In genomic region chr3:187763850-187764648, GRCh38 we compare ENCODE assay signal across 22 cellular contexts. TPM values are rescaled to one million over a fixed set of nuclear protein-coding genes. Genes with fewer than 3 reads are reported as not detected.
A peak's percentile ranks its signal among the peaks of the same experiment; 100 is the strongest.
DNase-seq lines count a peak whose midpoint lies in the region; FAIRE-seq and TF ChIP-seq lines count a peak whose summit lies in the region.
"Had no signal": no experiment of that assay in that cellular context is flagged by ENCODE, and none has a peak within 500 bp of the region (broad histone marks: within the 10 kb centered on the region; RNA-seq: fewer than 3 reads in every experiment).

No MANE protein-coding gene starts in this region.

- DNase-seq in AG10803 (ENCODE audit: low read depth) (peak; percentile 16), H7 (peak; percentile 20), cerebellar nuclear complex (lab: John Stamatoyannopoulos, UW) (peak; percentile 21 to 41), keratinocyte (ENCODE audit: low read depth, low spot score) (no peak), SK-N-SH (no peak), KBM-7 (no peak), endothelial cell (ENCODE audit: low spot score) (no peak), foreskin melanocyte (no peak)
- DNase-seq: activated CD4-positive, alpha-beta memory T cell treated with anti-CD3 and anti-CD28 coated beads for 36 hours; activated T-cell treated with anti-CD3 and anti-CD28 coated beads, Interleukin-2, amount 50 U/mL, for 1 hour; brain microvascular endothelial cell; CD4-positive, alpha-beta memory T cell; DMS79; GOT3; NCI-H187; NCI-H510A; SHP77 treated with DMSO at 0.1 percent for 48 hours; upper lobe of right lung; WERI-Rb-1 had no signal

- in situ Hi-C loops in KBM-7 (cut with MboI; ENCODE audit: low pct_unique_long_range_greater_than_20kb, low sequenced_read_pairs), result no loop called here

- POLR2A ChIA-PET in SK-N-SH (lab: Yijun Ruan, JAX), result no interaction called here

- TF ChIP-seq CTCF in AG10803 (conservative IDR thresholded peaks at IDR 0.05; ENCODE audit: low read length) (no peak), keratinocyte (optimal IDR thresholded peaks at IDR 0.05 in 1 of 3, IDR thresholded peaks at IDR 0.05 in 1 of 3, conservative IDR thresholded peaks at IDR 0.05 in 1 of 3; ENCODE audit: extremely low read depth in 1 of 3, insufficient read depth in 2 of 3, low read length in 3 of 3) (no peak), SK-N-SH (IDR thresholded peaks at IDR 0.05) (no peak), endothelial cell (IDR thresholded peaks at IDR 0.05; ENCODE audit: unreplicated experiment) (no peak)

- H3K9me3 ChIP-seq in keratinocyte (ENCODE audit: control insufficient read depth, low read depth, low read length) (no peaks in the 10 kb centered on the region), SK-N-SH (no peaks in the 10 kb centered on the region)
- H3K9me3 ChIP-seq: upper lobe of right lung had no signal

- H3K27me3 Mint-ChIP-seq in endothelial cell (ENCODE audit: unreplicated experiment), result peaks cover 2% of the 10 kb centered on the region
- H3K27me3 Mint-ChIP-seq: CD4-positive, alpha-beta memory T cell had no signal

- FAIRE-seq in keratinocyte (lab: Jason Lieb, UNC), result no peak

- TF ChIP-seq EP300 in SK-N-SH (IDR thresholded peaks at IDR 0.05; ENCODE audit: borderline replicate concordance in 1 of 2, low read depth in 1 of 2, low read length in 1 of 2), result no peak

- H3K79me2 ChIP-seq in keratinocyte (ENCODE audit: control insufficient read depth, insufficient read depth, low read length) (no peaks in the 10 kb centered on the region), SK-N-SH (ENCODE audit: insufficient read depth) (no peaks in the 10 kb centered on the region)
- H3K79me2 ChIP-seq: hepatocyte had no signal

- H3K9ac ChIP-seq in keratinocyte (ENCODE audit: control insufficient read depth, extremely low read depth, insufficient read depth, low read length), result no peak overlapping the region
- H3K9ac ChIP-seq in SK-N-SH, result no peak overlapping the region

- H4K20me1 ChIP-seq in keratinocyte (ENCODE audit: control insufficient read depth, extremely low read depth, insufficient read depth, low read length) (no peaks in the 10 kb centered on the region), SK-N-SH (ENCODE audit: insufficient read depth) (no peaks in the 10 kb centered on the region)

- H3K4me3 ChIP-seq in AG10803 (ENCODE audit: low read length), result no peak overlapping the region
- no peak overlapping the region for H3K4me3 ChIP-seq in H7 (ENCODE audit: insufficient read depth, low read depth, low read length)
- no peak overlapping the region for H3K4me3 ChIP-seq in keratinocyte (ENCODE audit: control insufficient read depth in 2 of 3, extremely low read depth in 1 of 3, insufficient read depth in 2 of 3, low read depth in 1 of 3, low read length in 3 of 3)
- H3K4me3 ChIP-seq in SK-N-SH (ENCODE audit: low read depth in 2 of 2, low read length in 1 of 2), result no peak overlapping the region
- H3K4me3 ChIP-seq: hepatocyte, upper lobe of right lung had no signal

- no peak overlapping the region for H3K4me3 Mint-ChIP-seq in endothelial cell (ENCODE audit: unreplicated experiment)
- H3K4me3 Mint-ChIP-seq: activated CD4-positive, alpha-beta memory T cell treated with anti-CD3 and anti-CD28 coated beads for 36 hours; CD4-positive, alpha-beta memory T cell; neural crest cell had no signal

- dilution Hi-C loops in keratinocyte (cut with MboI; ENCODE audit: extremely low pct_ligation_motif_present, low sequenced_read_pairs), result no loop called here

- H2AFZ ChIP-seq in keratinocyte (ENCODE audit: control insufficient read depth, low read length) (peak overlapping the region; percentile 5), SK-N-SH (ENCODE audit: low read depth) (no peak overlapping the region)
- H2AFZ ChIP-seq: hepatocyte had no signal

- H3K4me1 ChIP-seq in keratinocyte (ENCODE audit: control insufficient read depth, extremely low read depth, insufficient read depth, low read length) (peaks cover 32% of the 10 kb centered on the region), SK-N-SH (ENCODE audit: control insufficient read depth in 1 of 2, insufficient read depth in 2 of 2, low read depth in 1 of 2, low read length in 1 of 2) (peaks cover 3 to 4% of the 10 kb centered on the region in 2 experiments; a peak in 2 of 4 replicates)
- H3K4me1 ChIP-seq: upper lobe of right lung had no signal

- no peaks in the 10 kb centered on the region for H3K9me1 ChIP-seq in keratinocyte (ENCODE audit: control insufficient read depth, extremely low read depth, insufficient read depth, low read length)

- 48% methylated on average over 7 of the region's 7 CpGs for WGBS in SK-N-SH (ENCODE audit: low lambda C conversion rate)

- H3K27ac ChIP-seq in keratinocyte (ENCODE audit: control insufficient read depth, insufficient read depth, low read length), result peak overlapping the region; percentile 17
- H3K27ac ChIP-seq in SK-N-SH (ENCODE audit: low read depth in 2 of 2, low read length in 1 of 2), result no peak overlapping the region
- H3K27ac ChIP-seq: brain microvascular endothelial cell, hepatocyte, upper lobe of right lung, WERI-Rb-1 had no signal

- H3K36me3 Mint-ChIP-seq in endothelial cell (ENCODE audit: low read depth, unreplicated experiment), result no peaks in the 10 kb centered on the region
- H3K36me3 Mint-ChIP-seq: CD4-positive, alpha-beta memory T cell had no signal

- no peaks in the 10 kb centered on the region for H3K9me2 ChIP-seq in SK-N-SH

- CTCF ChIA-PET in SK-N-SH (lab: Yijun Ruan, JAX), result interaction anchor here (0.9 to 1.7 kb wide), 2 partner anchors 18 to 545 kb away, joined by 4 to 5 read pairs; partner anchors contain the start of gene BCL6

- H3K9me3 Mint-ChIP-seq in endothelial cell (ENCODE audit: unreplicated experiment), result no peaks in the 10 kb centered on the region
- H3K9me3 Mint-ChIP-seq: activated CD4-positive, alpha-beta memory T cell treated with anti-CD3 and anti-CD28 coated beads for 36 hours had no signal

- H3K27me3 ChIP-seq in H7 (ENCODE audit: control insufficient read depth, insufficient read depth, low read length) (no peaks in the 10 kb centered on the region), keratinocyte (ENCODE audit: control insufficient read depth, extremely low read depth, insufficient read depth, low read length) (no peaks in the 10 kb centered on the region), SK-N-SH (ENCODE audit: insufficient read depth) (no peaks in the 10 kb centered on the region)
- H3K27me3 ChIP-seq: brain microvascular endothelial cell, hepatocyte, upper lobe of right lung had no signal

- no peaks in the 10 kb centered on the region for H3K36me3 ChIP-seq in H7 (replicated peaks; ENCODE audit: control insufficient read depth, insufficient read depth, low read length)
- H3K36me3 ChIP-seq in keratinocyte (ENCODE audit: control insufficient read depth in 2 of 2, extremely low read depth in 1 of 2, insufficient read depth in 2 of 2, low read length in 2 of 2), result no peaks in the 10 kb centered on the region
- no peaks in the 10 kb centered on the region for H3K36me3 ChIP-seq in SK-N-SH (replicated peaks in 1 of 2; ENCODE audit: control insufficient read depth in 1 of 2, insufficient read depth in 2 of 2, low read length in 1 of 2)
- H3K36me3 ChIP-seq: brain microvascular endothelial cell, upper lobe of right lung, WERI-Rb-1 had no signal

- H3F3A ChIP-seq in SK-N-SH (replicated peaks; ENCODE audit: insufficient read depth), result peaks cover 21% of the 10 kb centered on the region

- no peak for TF ChIP-seq RAD21 in SK-N-SH (IDR thresholded peaks at IDR 0.05; ENCODE audit: low read length)

- peaks cover 7% of the 10 kb centered on the region for H3K4me1 Mint-ChIP-seq in endothelial cell (ENCODE audit: unreplicated experiment)

- H3K4me2 ChIP-seq in keratinocyte (ENCODE audit: control insufficient read depth, extremely low read depth, insufficient read depth, low read depth, low read length) (peak overlapping the region; percentile 11), SK-N-SH (no peak overlapping the region)
- H3K4me2 ChIP-seq: hepatocyte had no signal

- no peak overlapping the region for H3K27ac Mint-ChIP-seq in endothelial cell (ENCODE audit: unreplicated experiment)
- H3K27ac Mint-ChIP-seq: activated CD4-positive, alpha-beta memory T cell treated with anti-CD3 and anti-CD28 coated beads for 36 hours; activated naive CD4-positive, alpha-beta T cell treated with anti-CD3 and anti-CD28 coated beads, Interleukin-2, amount 50 U/mL, for 72 hours; CD4-positive, alpha-beta memory T cell had no signal

TF ChIP-seq in SK-N-SH, 30 proteins besides CTCF, POLR2A, EP300 and RAD21 (continues in another document):
- TF ChIP-seq TAF1 (IDR thresholded peaks at IDR 0.05; ENCODE audit: borderline replicate concordance, low read depth, low read length) (no peak), MAX (IDR thresholded peaks at IDR 0.05; ENCODE audit: low read depth) (no peak), YY1 (IDR thresholded peaks at IDR 0.05; ENCODE audit: low read depth) (no peak), RCOR1 (IDR thresholded peaks at IDR 0.05; ENCODE audit: low read length) (no peak), CHD2 (IDR thresholded peaks at IDR 0.05; ENCODE audit: low read length, partially characterized antibody) (no peak), NFIC (IDR thresholded peaks at IDR 0.05; ENCODE audit: borderline replicate concordance) (no peak), SMC3 (IDR thresholded peaks at IDR 0.05; ENCODE audit: low read depth, low read length) (no peak), USF1 (IDR thresholded peaks at IDR 0.05; ENCODE audit: borderline replicate concordance, low read depth) (no peak)

RNA-seq across cellular contexts. Expression of gene BCL6, which starts 18.8 kb away (rescaled TPM):
- 2.8 and 6.8 TPM in 2 replicates for total RNA-seq in H7 (2014; rRNA removed; shearing (Covaris generic))
- 4.1 to 7.8 TPM (median 7.7 TPM) in 3 replicates for polyA plus RNA-seq in keratinocyte
- polyA plus RNA-seq in keratinocyte (2011; ENCODE audit: low read depth), result 17.9 TPM
- 3.7 TPM in 2 replicates for polyA plus RNA-seq in keratinocyte (2011; cell fraction: cytosol; rRNA removed)
- polyA plus RNA-seq in keratinocyte (2011; cell fraction: nucleus; rRNA removed), result 17.1 and 23.6 TPM in 2 replicates
- 10.9 and 81.2 TPM in 2 replicates for polyA plus RNA-seq in keratinocyte (2012; ENCODE audit: low replicate concordance)
- 9.3 to 25.2 TPM (median 9.4 TPM) in 3 replicates for polyA minus RNA-seq in keratinocyte
- 5.9 TPM for polyA minus RNA-seq in keratinocyte (2011; cell fraction: cytosol; rRNA and poly(A)+ RNA removed)
- 13.9 and 17.6 TPM in 2 replicates for polyA minus RNA-seq in keratinocyte (2011; cell fraction: nucleus; rRNA and poly(A)+ RNA removed)
- polyA plus RNA-seq in SK-N-SH (2012; rRNA removed), result 13.8 and 14.0 TPM in 2 replicates
- 6.0 and 7.6 TPM in 2 replicates for polyA plus RNA-seq in SK-N-SH (2012; cell fraction: cytosol; rRNA removed)
- polyA plus RNA-seq in SK-N-SH (2012; cell fraction: nucleus; rRNA removed), result 71.7 and 72.8 TPM in 2 replicates
- 7.6 TPM for total RNA-seq in endothelial cell (ENCODE audit: unreplicated experiment)

Comparison
In these comparisons a context has a peak if more than half of its experiments do, and no peak if none do; other contexts are left out.
1. DNase-seq: peak in AG10803 (single experiment), H7 (single experiment) and cerebellar nuclear complex (2 of 2); none in keratinocyte (single experiment), SK-N-SH (single experiment), KBM-7 (single experiment), endothelial cell (single experiment) and foreskin melanocyte (single experiment).